ENCODE assay signal across 1 cellular context in the genomic region with DNA sequence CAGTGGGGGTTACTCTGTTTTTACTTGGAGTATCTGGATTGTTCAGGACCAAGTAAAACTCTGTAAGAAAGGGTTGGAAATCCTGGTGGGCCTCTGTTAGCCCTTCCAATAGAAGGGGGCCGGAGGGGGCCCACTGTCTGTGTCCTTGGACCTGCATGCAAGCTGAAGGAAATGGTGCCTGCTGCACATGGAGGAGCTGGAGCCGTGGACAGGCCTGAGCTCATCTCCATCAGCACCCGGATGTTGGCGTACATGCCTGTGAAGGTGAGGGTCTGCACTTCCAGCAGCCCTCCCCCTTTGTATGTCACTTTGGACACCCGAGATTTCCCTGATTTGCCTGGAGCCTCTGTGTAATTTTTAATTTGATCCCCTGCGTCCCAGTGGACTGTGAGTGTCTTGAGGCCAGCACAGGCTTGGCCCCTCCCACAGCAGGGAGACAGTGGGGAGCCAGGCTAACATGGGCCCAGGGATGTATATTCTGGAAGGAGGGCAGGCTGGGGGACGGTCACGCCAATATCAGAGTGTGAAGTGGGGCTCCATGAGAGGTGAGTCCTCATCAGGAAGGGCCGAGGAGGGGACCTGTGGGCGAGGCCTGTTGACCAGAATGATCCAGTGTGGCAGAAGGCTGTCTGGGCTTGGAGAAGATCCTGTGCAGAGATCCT.
TF ChIP-seq lines count a peak whose summit lies in the region.

No MANE protein-coding gene starts in this region.

TF ChIP-seq in H1, 55 proteins besides CTCF, POLR2A, EP300 and RAD21:
- TF ChIP-seq SP4 (IDR thresholded peaks at IDR 0.05; ENCODE audit: low read length) (no peak), RBBP5 (IDR thresholded peaks at IDR 0.05; ENCODE audit: borderline replicate concordance, low read depth, low read length) (no peak), TAF1 (IDR thresholded peaks at IDR 0.05; ENCODE audit: low read depth, low read length) (no peak), NANOG (IDR thresholded peaks at IDR 0.05; ENCODE audit: insufficient read depth, low read depth, low read length, poor library complexity, severe bottlenecking) (no peak), SP2 (IDR thresholded peaks at IDR 0.05; ENCODE audit: low read length) (no peak), CBX5 (IDR thresholded peaks at IDR 0.05; ENCODE audit: low read depth, low read length) (no peak), MAFK (IDR thresholded peaks at IDR 0.05; ENCODE audit: low read depth, low read length) (no peak), SIRT6 (IDR thresholded peaks at IDR 0.05; ENCODE audit: low read length) (no peak), CBX8 (IDR thresholded peaks at IDR 0.05; ENCODE audit: borderline replicate concordance, low read depth, low read length) (no peak), KDM4A (IDR thresholded peaks at IDR 0.05; ENCODE audit: low read depth, low read length, severe bottlenecking) (no peak), FOSL1 (IDR thresholded peaks at IDR 0.05; ENCODE audit: insufficient read depth, low read depth, low read length) (no peak), CHD1 (IDR thresholded peaks at IDR 0.05; ENCODE audit: low read depth, low read length) (no peak), YY1 (IDR thresholded peaks at IDR 0.05; ENCODE audit: low read depth, low read length) (no peak), GABPA (IDR thresholded peaks at IDR 0.05; ENCODE audit: borderline replicate concordance, insufficient read depth, low read length) (no peak), BACH1 (IDR thresholded peaks at IDR 0.05; ENCODE audit: low read length) (no peak)
- TF ChIP-seq, protein P1, sequence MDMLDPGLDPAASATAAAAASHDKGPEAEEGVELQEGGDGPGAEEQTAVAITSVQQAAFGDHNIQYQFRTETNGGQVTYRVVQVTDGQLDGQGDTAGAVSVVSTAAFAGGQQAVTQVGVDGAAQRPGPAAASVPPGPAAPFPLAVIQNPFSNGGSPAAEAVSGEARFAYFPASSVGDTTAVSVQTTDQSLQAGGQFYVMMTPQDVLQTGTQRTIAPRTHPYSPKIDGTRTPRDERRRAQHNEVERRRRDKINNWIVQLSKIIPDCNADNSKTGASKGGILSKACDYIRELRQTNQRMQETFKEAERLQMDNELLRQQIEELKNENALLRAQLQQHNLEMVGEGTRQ (IDR thresholded peaks at IDR 0.05; ENCODE audit: low read length) = no peak
- TF ChIP-seq, protein P2, sequence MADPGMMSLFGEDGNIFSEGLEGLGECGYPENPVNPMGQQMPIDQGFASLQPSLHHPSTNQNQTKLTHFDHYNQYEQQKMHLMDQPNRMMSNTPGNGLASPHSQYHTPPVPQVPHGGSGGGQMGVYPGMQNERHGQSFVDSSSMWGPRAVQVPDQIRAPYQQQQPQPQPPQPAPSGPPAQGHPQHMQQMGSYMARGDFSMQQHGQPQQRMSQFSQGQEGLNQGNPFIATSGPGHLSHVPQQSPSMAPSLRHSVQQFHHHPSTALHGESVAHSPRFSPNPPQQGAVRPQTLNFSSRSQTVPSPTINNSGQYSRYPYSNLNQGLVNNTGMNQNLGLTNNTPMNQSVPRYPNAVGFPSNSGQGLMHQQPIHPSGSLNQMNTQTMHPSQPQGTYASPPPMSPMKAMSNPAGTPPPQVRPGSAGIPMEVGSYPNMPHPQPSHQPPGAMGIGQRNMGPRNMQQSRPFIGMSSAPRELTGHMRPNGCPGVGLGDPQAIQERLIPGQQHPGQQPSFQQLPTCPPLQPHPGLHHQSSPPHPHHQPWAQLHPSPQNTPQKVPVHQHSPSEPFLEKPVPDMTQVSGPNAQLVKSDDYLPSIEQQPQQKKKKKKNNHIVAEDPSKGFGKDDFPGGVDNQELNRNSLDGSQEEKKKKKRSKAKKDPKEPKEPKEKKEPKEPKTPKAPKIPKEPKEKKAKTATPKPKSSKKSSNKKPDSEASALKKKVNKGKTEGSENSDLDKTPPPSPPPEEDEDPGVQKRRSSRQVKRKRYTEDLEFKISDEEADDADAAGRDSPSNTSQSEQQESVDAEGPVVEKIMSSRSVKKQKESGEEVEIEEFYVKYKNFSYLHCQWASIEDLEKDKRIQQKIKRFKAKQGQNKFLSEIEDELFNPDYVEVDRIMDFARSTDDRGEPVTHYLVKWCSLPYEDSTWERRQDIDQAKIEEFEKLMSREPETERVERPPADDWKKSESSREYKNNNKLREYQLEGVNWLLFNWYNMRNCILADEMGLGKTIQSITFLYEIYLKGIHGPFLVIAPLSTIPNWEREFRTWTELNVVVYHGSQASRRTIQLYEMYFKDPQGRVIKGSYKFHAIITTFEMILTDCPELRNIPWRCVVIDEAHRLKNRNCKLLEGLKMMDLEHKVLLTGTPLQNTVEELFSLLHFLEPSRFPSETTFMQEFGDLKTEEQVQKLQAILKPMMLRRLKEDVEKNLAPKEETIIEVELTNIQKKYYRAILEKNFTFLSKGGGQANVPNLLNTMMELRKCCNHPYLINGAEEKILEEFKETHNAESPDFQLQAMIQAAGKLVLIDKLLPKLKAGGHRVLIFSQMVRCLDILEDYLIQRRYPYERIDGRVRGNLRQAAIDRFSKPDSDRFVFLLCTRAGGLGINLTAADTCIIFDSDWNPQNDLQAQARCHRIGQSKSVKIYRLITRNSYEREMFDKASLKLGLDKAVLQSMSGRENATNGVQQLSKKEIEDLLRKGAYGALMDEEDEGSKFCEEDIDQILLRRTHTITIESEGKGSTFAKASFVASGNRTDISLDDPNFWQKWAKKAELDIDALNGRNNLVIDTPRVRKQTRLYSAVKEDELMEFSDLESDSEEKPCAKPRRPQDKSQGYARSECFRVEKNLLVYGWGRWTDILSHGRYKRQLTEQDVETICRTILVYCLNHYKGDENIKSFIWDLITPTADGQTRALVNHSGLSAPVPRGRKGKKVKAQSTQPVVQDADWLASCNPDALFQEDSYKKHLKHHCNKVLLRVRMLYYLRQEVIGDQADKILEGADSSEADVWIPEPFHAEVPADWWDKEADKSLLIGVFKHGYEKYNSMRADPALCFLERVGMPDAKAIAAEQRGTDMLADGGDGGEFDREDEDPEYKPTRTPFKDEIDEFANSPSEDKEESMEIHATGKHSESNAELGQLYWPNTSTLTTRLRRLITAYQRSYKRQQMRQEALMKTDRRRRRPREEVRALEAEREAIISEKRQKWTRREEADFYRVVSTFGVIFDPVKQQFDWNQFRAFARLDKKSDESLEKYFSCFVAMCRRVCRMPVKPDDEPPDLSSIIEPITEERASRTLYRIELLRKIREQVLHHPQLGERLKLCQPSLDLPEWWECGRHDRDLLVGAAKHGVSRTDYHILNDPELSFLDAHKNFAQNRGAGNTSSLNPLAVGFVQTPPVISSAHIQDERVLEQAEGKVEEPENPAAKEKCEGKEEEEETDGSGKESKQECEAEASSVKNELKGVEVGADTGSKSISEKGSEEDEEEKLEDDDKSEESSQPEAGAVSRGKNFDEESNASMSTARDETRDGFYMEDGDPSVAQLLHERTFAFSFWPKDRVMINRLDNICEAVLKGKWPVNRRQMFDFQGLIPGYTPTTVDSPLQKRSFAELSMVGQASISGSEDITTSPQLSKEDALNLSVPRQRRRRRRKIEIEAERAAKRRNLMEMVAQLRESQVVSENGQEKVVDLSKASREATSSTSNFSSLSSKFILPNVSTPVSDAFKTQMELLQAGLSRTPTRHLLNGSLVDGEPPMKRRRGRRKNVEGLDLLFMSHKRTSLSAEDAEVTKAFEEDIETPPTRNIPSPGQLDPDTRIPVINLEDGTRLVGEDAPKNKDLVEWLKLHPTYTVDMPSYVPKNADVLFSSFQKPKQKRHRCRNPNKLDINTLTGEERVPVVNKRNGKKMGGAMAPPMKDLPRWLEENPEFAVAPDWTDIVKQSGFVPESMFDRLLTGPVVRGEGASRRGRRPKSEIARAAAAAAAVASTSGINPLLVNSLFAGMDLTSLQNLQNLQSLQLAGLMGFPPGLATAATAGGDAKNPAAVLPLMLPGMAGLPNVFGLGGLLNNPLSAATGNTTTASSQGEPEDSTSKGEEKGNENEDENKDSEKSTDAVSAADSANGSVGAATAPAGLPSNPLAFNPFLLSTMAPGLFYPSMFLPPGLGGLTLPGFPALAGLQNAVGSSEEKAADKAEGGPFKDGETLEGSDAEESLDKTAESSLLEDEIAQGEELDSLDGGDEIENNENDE (IDR thresholded peaks at IDR 0.05; ENCODE audit: insufficient replicate concordance, low read length) = no peak
TF ChIP-seq in H1: peak in this region for 0.
